8 cellular contexts compared by ENCODE assay signal in genomic region chr11:17077520-17078401, GRCh38. TPM values are rescaled to one million over a fixed set of nuclear protein-coding genes. Genes with fewer than 3 reads are reported as not detected.
DNase-seq lines count a peak whose midpoint lies in the region; ATAC-seq and FAIRE-seq lines count a peak whose summit lies in the region.

Gene RPS13 (minus strand): TSS chr11:17077667. CDS start chr11:17077641, 26 bp downstream.

- H3K9ac ChIP-seq in endocrine pancreas (ENCODE audit: control insufficient read depth, insufficient read depth, low read length) (peak within 1 kb of the TSS; percentile 97), mesenchymal stem cell (ENCODE audit: low read length) (peak within 1 kb of the TSS; percentile 99)

- peak within 1 kb of the TSS; percentile 63 to 89 for H3K4ac ChIP-seq in mesenchymal stem cell (ENCODE audit: low read depth in 1 of 2, low read length in 2 of 2)

- peaks cover 9% of the 10 kb centered on the region for H3K4me1 ChIP-seq in endocrine pancreas (ENCODE audit: control insufficient read depth, insufficient read depth, low read length)
- peaks cover 13% of the 10 kb centered on the region for H3K4me1 ChIP-seq in mesenchymal stem cell (ENCODE audit: control insufficient read depth, insufficient read depth, low read depth, low read length)

- FAIRE-seq in HTR-8/SVneo (lab: Jason Lieb, UNC), result peak; percentile 97

- H3K27me3 ChIP-seq in endocrine pancreas (ENCODE audit: control insufficient read depth, insufficient read depth, low read length) (no peaks in the 10 kb centered on the region), mesenchymal stem cell (ENCODE audit: control insufficient read depth in 1 of 2, insufficient read depth in 1 of 2, low read length in 2 of 2) (no peaks in the 10 kb centered on the region)

- H3K4me3 ChIP-seq in endocrine pancreas (ENCODE audit: control insufficient read depth, insufficient read depth, low read length) (peak within 1 kb of the TSS; percentile 95), mesenchymal stem cell (ENCODE audit: insufficient read depth in 1 of 2, low read depth in 1 of 2, low read length in 2 of 2) (peak within 1 kb of the TSS; percentile 85 to 95)

- no peak within 1 kb of the TSS for H2BK120ac ChIP-seq in mesenchymal stem cell (ENCODE audit: low read depth, low read length)

- H2BK5ac ChIP-seq in mesenchymal stem cell (ENCODE audit: low read depth, low read length, poor library complexity, severe bottlenecking), result no peak within 1 kb of the TSS

- H2BK15ac ChIP-seq in mesenchymal stem cell (ENCODE audit: low read depth, poor library complexity, severe bottlenecking), result peak within 1 kb of the TSS; percentile 66

- H4K91ac ChIP-seq in mesenchymal stem cell (ENCODE audit: low read length), result peak within 1 kb of the TSS; percentile 62

- peak within 1 kb of the TSS; percentile 96 for H2AFZ ChIP-seq in mesenchymal stem cell (ENCODE audit: low read depth, low read length)

- ATAC-seq in GM21367 (IDR thresholded peaks at IDR 0.05; ENCODE audit: unreplicated experiment), result peak; percentile 95

- peak within 1 kb of the TSS in 1 of 2 experiments; percentile 78 for H3K23ac ChIP-seq in mesenchymal stem cell (ENCODE audit: low read length in 2 of 2)

- H3K9me3 ChIP-seq in endocrine pancreas (ENCODE audit: control insufficient read depth, low read length) (no peaks in the 10 kb centered on the region), mesenchymal stem cell (ENCODE audit: control insufficient read depth, low read length) (no peaks in the 10 kb centered on the region)

- H3K27ac ChIP-seq in mesenchymal stem cell (ENCODE audit: low read length, poor library complexity, severe bottlenecking), result peak within 1 kb of the TSS; percentile 72

- H3K36me3 ChIP-seq in endocrine pancreas (ENCODE audit: control insufficient read depth, insufficient read depth, low read length) (no peaks in the 10 kb centered on the region), mesenchymal stem cell (ENCODE audit: control insufficient read depth in 1 of 2, insufficient read depth in 2 of 2, low read depth in 1 of 2, low read length in 2 of 2) (peaks cover 13 to 33% of the 10 kb centered on the region in 2 experiments)

- peak within 1 kb of the TSS; percentile 55 to 96 for H3K18ac ChIP-seq in mesenchymal stem cell (ENCODE audit: low read depth in 1 of 2, low read length in 2 of 2)

- DNase-seq in COLO829 (ENCODE audit: low spot score), result peak; percentile 99
- DNase-seq in HTR-8/SVneo (ENCODE audit: insufficient read length, low spot score), result peak; percentile 97
- DNase-seq in NOMO-1 treated with dmso at 0.1 percent for 144 hours (lab: John Stamatoyannopoulos, UW; ENCODE audit: unreplicated experiment), result peak; percentile 98
- DNase-seq in activated CD8-positive, alpha-beta memory T cell treated with anti-CD3 and anti-CD28 coated beads for 48 hours (ENCODE audit: low read depth in 2 of 3, low spot score in 2 of 3), result peak; percentile 68 to 86 (median 83)
- peak; percentile 99 for DNase-seq in mesenchymal stem cell
- DNase-seq in stimulated activated CD8-positive, alpha-beta memory T cell treated with anti-CD3 and anti-CD28 coated beads, Interleukin-12 subunit alpha, Interleukin-12 subunit beta, amount 100 ng/mL, for 4 hours (ENCODE audit: low read depth), result peak; percentile 87

- peak within 1 kb of the TSS; percentile 90 for H3K4me2 ChIP-seq in mesenchymal stem cell (ENCODE audit: low read length, poor library complexity, severe bottlenecking)

- H2BK12ac ChIP-seq in mesenchymal stem cell (ENCODE audit: low read length in 2 of 2), result peak within 1 kb of the TSS in 1 of 2 experiments; percentile 74

- H4K8ac ChIP-seq in mesenchymal stem cell (ENCODE audit: low read length), result peak within 1 kb of the TSS; percentile 75

- peak within 1 kb of the TSS in 1 of 2 experiments; percentile 96 for H3K14ac ChIP-seq in mesenchymal stem cell (ENCODE audit: low read length in 2 of 2)

- WGBS in mesenchymal stem cell, result 1% methylated on average over 53 of the region's 55 CpGs

- peaks cover 8% of the 10 kb centered on the region for H3K79me1 ChIP-seq in mesenchymal stem cell (replicated peaks; ENCODE audit: low read length, poor library complexity, severe bottlenecking)

- no peak within 1 kb of the TSS for H2AK5ac ChIP-seq in mesenchymal stem cell (ENCODE audit: low read length, severe bottlenecking)

RNA-seq across cellular contexts. Expression of gene RPS13, which starts in this region (rescaled TPM):
- 1,828 TPM for polyA plus RNA-seq in mesenchymal stem cell (2013, experiment 1 of 2)
- polyA plus RNA-seq in mesenchymal stem cell (2013, experiment 2 of 2), result 1,851 TPM

Comparison
In these comparisons a context has a peak if more than half of its experiments do, and no peak if none do; other contexts are left out.
1. Peak in every context shown above with its lines: DNase-seq, ATAC-seq, H3K4me3 ChIP-seq and H3K27ac ChIP-seq.